Comparison of ENCODE assay signal across 13 cellular contexts in the genomic region with DNA sequence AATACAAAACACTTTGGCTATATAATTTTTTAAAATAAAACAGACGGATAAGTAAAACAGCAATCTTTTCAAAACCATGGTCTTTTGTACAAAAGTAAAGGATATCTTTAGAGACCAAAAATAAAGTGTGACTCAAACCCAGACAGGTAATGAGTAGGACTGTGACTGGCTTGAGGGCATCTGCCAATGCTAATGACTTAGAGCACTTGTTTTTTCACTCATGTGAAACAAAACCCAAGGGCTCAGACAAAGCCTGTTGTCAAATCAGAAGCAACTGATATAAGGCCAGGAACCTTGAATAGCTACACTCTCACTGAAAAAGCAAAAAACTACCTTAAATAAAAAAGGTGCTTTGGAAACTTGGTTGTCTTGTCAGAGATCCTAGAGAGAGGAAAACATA.
A peak's percentile ranks its signal among the peaks of the same experiment; 100 is the strongest.
DNase-seq lines count a peak whose midpoint lies in the region; ATAC-seq and TF ChIP-seq lines count a peak whose summit lies in the region.
"Had no signal": no experiment of that assay in that cellular context is flagged by ENCODE, and none has a peak within 500 bp of the region (broad histone marks: within the 10 kb centered on the region; RNA-seq: fewer than 3 reads in every experiment).

No MANE protein-coding gene starts in this region.

- TF ChIP-seq CTCF in endothelial cell (IDR thresholded peaks at IDR 0.05; ENCODE audit: unreplicated experiment), result no peak

- no peaks in the 10 kb centered on the region for H3K4me1 Mint-ChIP-seq in endothelial cell (ENCODE audit: unreplicated experiment)
- H3K4me1 Mint-ChIP-seq in activated CD8-positive, alpha-beta T cell treated with anti-CD3 and anti-CD28 coated beads, Interleukin-2, amount 10 ng/mL, durations not matched to agents 7 days and 5 days (ENCODE audit: low read depth), result no peaks in the 10 kb centered on the region
- H3K4me1 Mint-ChIP-seq: activated CD4-positive, alpha-beta T cell treated with anti-CD3 and anti-CD28 coated beads, Interleukin-2, amount 10 ng/mL, durations not matched to agents 7 days and 5 days; activated naive CD8-positive, alpha-beta T cell treated with anti-CD3 and anti-CD28 coated beads, Interleukin-2, amount 50 U/mL, for 24 hours; CD4-positive, CD25-positive, alpha-beta regulatory T cell had no signal

- POLR2A ChIA-PET in activated CD8-positive, alpha-beta T cell treated with anti-CD3 and anti-CD28 coated beads, Interleukin-2, amount 10 ng/mL, durations not matched to agents 7 days and 5 days (lab: Charles Lee), result no interaction called here

- no peaks in the 10 kb centered on the region for H3K9me3 Mint-ChIP-seq in endothelial cell (ENCODE audit: unreplicated experiment)
- no peaks in the 10 kb centered on the region for H3K9me3 Mint-ChIP-seq in activated CD8-positive, alpha-beta T cell treated with anti-CD3 and anti-CD28 coated beads, Interleukin-2, amount 10 ng/mL, durations not matched to agents 7 days and 5 days (ENCODE audit: insufficient read depth)

- no peak overlapping the region for H3K4me3 Mint-ChIP-seq in endothelial cell (ENCODE audit: unreplicated experiment)
- no peak overlapping the region for H3K4me3 Mint-ChIP-seq in activated CD8-positive, alpha-beta T cell treated with anti-CD3 and anti-CD28 coated beads, Interleukin-2, amount 10 ng/mL, durations not matched to agents 7 days and 5 days
- H3K4me3 Mint-ChIP-seq: activated CD4-positive, alpha-beta T cell treated with anti-CD3 and anti-CD28 coated beads, Interleukin-2, amount 10 ng/mL, durations not matched to agents 7 days and 5 days; activated naive CD8-positive, alpha-beta T cell treated with anti-CD3 and anti-CD28 coated beads, Interleukin-2, amount 50 U/mL, for 24 hours; CD4-positive, CD25-positive, alpha-beta regulatory T cell had no signal

- CTCF ChIA-PET in activated CD8-positive, alpha-beta T cell treated with anti-CD3 and anti-CD28 coated beads, Interleukin-2, amount 10 ng/mL, durations not matched to agents 7 days and 5 days (lab: Charles Lee), result no interaction called here

- H3K27ac Mint-ChIP-seq in endothelial cell (ENCODE audit: unreplicated experiment), result no peak overlapping the region
- H3K27ac Mint-ChIP-seq in activated CD8-positive, alpha-beta T cell treated with anti-CD3 and anti-CD28 coated beads, Interleukin-2, amount 10 ng/mL, durations not matched to agents 7 days and 5 days, result no peak overlapping the region
- H3K27ac Mint-ChIP-seq: activated CD4-positive, alpha-beta T cell treated with anti-CD3 and anti-CD28 coated beads, Interleukin-2, amount 10 ng/mL, durations not matched to agents 7 days and 5 days; activated naive CD8-positive, alpha-beta T cell treated with anti-CD3 and anti-CD28 coated beads, Interleukin-2, amount 50 U/mL, for 24 hours; CD4-positive, CD25-positive, alpha-beta regulatory T cell had no signal

- DNase-seq in NCI-H510A (lab: John Stamatoyannopoulos, UW) (peak; percentile 8), endothelial cell (ENCODE audit: low spot score) (no peak), GOT3 (lab: John Stamatoyannopoulos, UW) (no peak)
- DNase-seq in stimulated activated CD4-positive, alpha-beta T cell treated with anti-CD3 and anti-CD28 coated beads, Interleukin-2, amount 100 ng/mL, for 24 hours, result no peak
- no peak for DNase-seq in activated CD8-positive, alpha-beta T cell treated with anti-CD3 and anti-CD28 coated beads, Interleukin-2, amount 10 ng/mL, durations not matched to agents 7 days and 5 days
- DNase-seq: activated CD4-positive, alpha-beta T cell treated with anti-CD3 and anti-CD28 coated beads, Interleukin-2, amount 10 ng/mL, durations not matched to agents 7 days and 5 days; activated naive CD8-positive, alpha-beta T cell treated with anti-CD3 and anti-CD28 coated beads, Interleukin-2, amount 50 U/mL, for 24 hours; nucleus accumbens; RPMI8226 had no signal

- H3K27me3 Mint-ChIP-seq in endothelial cell (ENCODE audit: unreplicated experiment), result no peaks in the 10 kb centered on the region
- no peaks in the 10 kb centered on the region for H3K27me3 Mint-ChIP-seq in activated CD8-positive, alpha-beta T cell treated with anti-CD3 and anti-CD28 coated beads, Interleukin-2, amount 10 ng/mL, durations not matched to agents 7 days and 5 days (ENCODE audit: low read depth)
- H3K27me3 Mint-ChIP-seq: activated CD4-positive, alpha-beta T cell treated with anti-CD3 and anti-CD28 coated beads, Interleukin-2, amount 10 ng/mL, durations not matched to agents 7 days and 5 days; activated naive CD8-positive, alpha-beta T cell treated with anti-CD3 and anti-CD28 coated beads, Interleukin-2, amount 50 U/mL, for 24 hours; CD4-positive, CD25-positive, alpha-beta regulatory T cell had no signal

- ATAC-seq in GM18502 (IDR thresholded peaks at IDR 0.05; ENCODE audit: poor library complexity, unreplicated experiment) (peak; percentile 100), GM19467 (IDR thresholded peaks at IDR 0.05; ENCODE audit: unreplicated experiment) (peak; percentile 84), HG03025 (IDR thresholded peaks at IDR 0.05; ENCODE audit: low FRiP score, unreplicated experiment) (peak; percentile 93)
- ATAC-seq in activated CD8-positive, alpha-beta T cell treated with anti-CD3 and anti-CD28 coated beads, Interleukin-2, amount 10 ng/mL, durations not matched to agents 7 days and 5 days, result no peak
- ATAC-seq: activated naive CD8-positive, alpha-beta T cell treated with anti-CD3 and anti-CD28 coated beads, Interleukin-2, amount 50 U/mL, for 24 hours had no signal

- no peaks in the 10 kb centered on the region for H3K36me3 Mint-ChIP-seq in endothelial cell (ENCODE audit: low read depth, unreplicated experiment)
- H3K36me3 Mint-ChIP-seq in activated CD8-positive, alpha-beta T cell treated with anti-CD3 and anti-CD28 coated beads, Interleukin-2, amount 10 ng/mL, durations not matched to agents 7 days and 5 days (ENCODE audit: low read depth), result no peaks in the 10 kb centered on the region
- H3K36me3 Mint-ChIP-seq: CD4-positive, CD25-positive, alpha-beta regulatory T cell had no signal
